In the genomic region with DNA sequence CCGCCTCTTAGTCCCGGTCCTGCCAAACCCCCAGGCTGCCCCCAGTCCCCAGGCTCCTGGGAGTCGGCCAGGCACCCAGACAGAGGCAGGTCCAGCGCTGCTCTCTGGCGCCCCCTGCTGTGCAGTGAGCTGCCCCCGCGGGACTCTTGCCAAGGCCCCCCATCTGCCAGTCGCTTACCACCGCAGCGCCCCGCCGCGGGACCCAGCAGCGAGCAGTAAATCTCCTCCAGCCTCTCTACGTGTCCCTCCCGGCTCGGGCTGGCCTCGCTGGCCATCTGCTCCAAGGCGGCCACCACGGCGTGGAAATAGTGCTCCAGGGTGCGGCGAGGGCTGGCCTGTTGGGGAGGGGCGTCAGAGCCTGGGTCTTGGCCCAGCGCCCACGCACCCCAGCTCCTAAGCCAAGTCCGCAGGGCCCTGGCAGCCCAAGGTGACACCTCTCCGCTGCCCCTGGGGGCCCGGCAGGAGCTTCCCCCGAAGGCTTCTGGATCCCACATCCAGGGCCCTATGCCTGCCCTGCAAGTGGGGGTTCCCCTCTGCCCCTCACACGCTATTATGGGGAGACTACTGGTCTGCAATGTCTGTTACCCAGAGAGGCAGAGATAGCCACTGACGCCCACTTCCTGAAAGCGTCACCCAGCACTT, we compare ENCODE assay signal across 9 cellular contexts. TPM values are rescaled to one million over a fixed set of nuclear protein-coding genes. Genes with fewer than 3 reads are reported as not detected.
DNase-seq lines count a peak whose midpoint lies in the region; ATAC-seq and TF ChIP-seq lines count a peak whose summit lies in the region.
"Had no signal": no experiment of that assay in that cellular context is flagged by ENCODE, and none has a peak within 500 bp of the region (broad histone marks: within the 10 kb centered on the region; RNA-seq: fewer than 3 reads in every experiment).

No MANE protein-coding gene starts in this region.

- peak in 2 of 3 experiments; percentile 8 to 17 for TF ChIP-seq CTCF in esophagus muscularis mucosa (IDR thresholded peaks at IDR 0.05)

- 56% methylated on average over 27 of the region's 33 CpGs for WGBS in esophagus muscularis mucosa

- peaks cover 0 to 3% (median 0%) of the 10 kb centered on the region in 4 donors for H3K36me3 ChIP-seq in esophagus muscularis mucosa

- intact Hi-C loops in esophagus muscularis mucosa (cut with DNase I), result no loop called here

- no peaks in the 10 kb centered on the region for H3K4me1 ChIP-seq in esophagus muscularis mucosa

- no peaks in the 10 kb centered on the region for H3K9me3 ChIP-seq in esophagus muscularis mucosa

- H3K27me3 ChIP-seq in esophagus muscularis mucosa, result peaks cover 0 to 76% (median 4%) of the 10 kb centered on the region in 4 donors

- ATAC-seq in SK-N-SH treated with all-trans-retinoic acid at 6 μM for 48 hours (peak; percentile 48), GM19395 (IDR thresholded peaks at IDR 0.05; ENCODE audit: unreplicated experiment) (no peak), HG03469 (IDR thresholded peaks at IDR 0.05; ENCODE audit: unreplicated experiment) (no peak)

- peak; percentile 17 for DNase-seq in DMS53 (lab: John Stamatoyannopoulos, UW)
- DNase-seq in DMS53 treated with DMSO at 0.1 percent for 48 hours (lab: John Stamatoyannopoulos, UW; ENCODE audit: unreplicated experiment), result no peak
- peak; percentile 57 for DNase-seq in esophagus muscularis mucosa (ENCODE audit: extremely low spot score)
- peak; percentile 26 to 52 for DNase-seq in stimulated activated CD4-positive, alpha-beta T cell treated with anti-CD3 and anti-CD28 coated beads, Interleukin-4, amount 100 ng/mL, for 48 hours (ENCODE audit: low read depth in 2 of 2)
- DNase-seq in dermis blood vessel endothelial cell, result no peak

- H3K4me3 ChIP-seq in esophagus muscularis mucosa, result no peak overlapping the region

- TF ChIP-seq POLR2A in esophagus muscularis mucosa (IDR thresholded peaks at IDR 0.05; ENCODE audit: low read depth), result no peak

- no peak overlapping the region for H3K27ac ChIP-seq in esophagus muscularis mucosa (replicated peaks in 1 of 4)

- TF ChIP-seq EP300 in esophagus muscularis mucosa (IDR thresholded peaks at IDR 0.05), result no peak

TF ChIP-seq in SK-N-SH treated with all-trans-retinoic acid at 6 μM for 48 hours, 23 proteins besides CTCF, POLR2A, EP300 and RAD21:
- TF ChIP-seq, protein P1, sequence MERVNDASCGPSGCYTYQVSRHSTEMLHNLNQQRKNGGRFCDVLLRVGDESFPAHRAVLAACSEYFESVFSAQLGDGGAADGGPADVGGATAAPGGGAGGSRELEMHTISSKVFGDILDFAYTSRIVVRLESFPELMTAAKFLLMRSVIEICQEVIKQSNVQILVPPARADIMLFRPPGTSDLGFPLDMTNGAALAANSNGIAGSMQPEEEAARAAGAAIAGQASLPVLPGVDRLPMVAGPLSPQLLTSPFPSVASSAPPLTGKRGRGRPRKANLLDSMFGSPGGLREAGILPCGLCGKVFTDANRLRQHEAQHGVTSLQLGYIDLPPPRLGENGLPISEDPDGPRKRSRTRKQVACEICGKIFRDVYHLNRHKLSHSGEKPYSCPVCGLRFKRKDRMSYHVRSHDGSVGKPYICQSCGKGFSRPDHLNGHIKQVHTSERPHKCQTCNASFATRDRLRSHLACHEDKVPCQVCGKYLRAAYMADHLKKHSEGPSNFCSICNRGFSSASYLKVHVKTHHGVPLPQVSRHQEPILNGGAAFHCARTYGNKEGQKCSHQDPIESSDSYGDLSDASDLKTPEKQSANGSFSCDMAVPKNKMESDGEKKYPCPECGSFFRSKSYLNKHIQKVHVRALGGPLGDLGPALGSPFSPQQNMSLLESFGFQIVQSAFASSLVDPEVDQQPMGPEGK (CRISPR knock-in tag; IDR thresholded peaks at IDR 0.05; ENCODE audit: borderline replicate concordance), result peak; percentile 75; the same call in 1 of the 2 replicates
- TF ChIP-seq, protein P2, sequence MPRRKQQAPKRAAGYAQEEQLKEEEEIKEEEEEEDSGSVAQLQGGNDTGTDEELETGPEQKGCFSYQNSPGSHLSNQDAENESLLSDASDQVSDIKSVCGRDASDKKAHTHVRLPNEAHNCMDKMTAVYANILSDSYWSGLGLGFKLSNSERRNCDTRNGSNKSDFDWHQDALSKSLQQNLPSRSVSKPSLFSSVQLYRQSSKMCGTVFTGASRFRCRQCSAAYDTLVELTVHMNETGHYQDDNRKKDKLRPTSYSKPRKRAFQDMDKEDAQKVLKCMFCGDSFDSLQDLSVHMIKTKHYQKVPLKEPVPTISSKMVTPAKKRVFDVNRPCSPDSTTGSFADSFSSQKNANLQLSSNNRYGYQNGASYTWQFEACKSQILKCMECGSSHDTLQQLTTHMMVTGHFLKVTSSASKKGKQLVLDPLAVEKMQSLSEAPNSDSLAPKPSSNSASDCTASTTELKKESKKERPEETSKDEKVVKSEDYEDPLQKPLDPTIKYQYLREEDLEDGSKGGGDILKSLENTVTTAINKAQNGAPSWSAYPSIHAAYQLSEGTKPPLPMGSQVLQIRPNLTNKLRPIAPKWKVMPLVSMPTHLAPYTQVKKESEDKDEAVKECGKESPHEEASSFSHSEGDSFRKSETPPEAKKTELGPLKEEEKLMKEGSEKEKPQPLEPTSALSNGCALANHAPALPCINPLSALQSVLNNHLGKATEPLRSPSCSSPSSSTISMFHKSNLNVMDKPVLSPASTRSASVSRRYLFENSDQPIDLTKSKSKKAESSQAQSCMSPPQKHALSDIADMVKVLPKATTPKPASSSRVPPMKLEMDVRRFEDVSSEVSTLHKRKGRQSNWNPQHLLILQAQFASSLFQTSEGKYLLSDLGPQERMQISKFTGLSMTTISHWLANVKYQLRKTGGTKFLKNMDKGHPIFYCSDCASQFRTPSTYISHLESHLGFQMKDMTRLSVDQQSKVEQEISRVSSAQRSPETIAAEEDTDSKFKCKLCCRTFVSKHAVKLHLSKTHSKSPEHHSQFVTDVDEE (CRISPR knock-in tag; IDR thresholded peaks at IDR 0.05), result no peak

RNA-seq across cellular contexts. Expression of a gene that starts 33.7 kb away (rescaled TPM):
- total RNA-seq in esophagus muscularis mucosa (under 1 TPM in 2 of 4 donors, not detected in 2; 0.17 to 0.33 TPM), dermis blood vessel endothelial cell (not detected in 2 replicates)
- total RNA-seq: M059J had no signal

RNA-seq across cellular contexts. Expression of a gene that starts 34.6 kb away (rescaled TPM):
- total RNA-seq in esophagus muscularis mucosa (1 to 10 TPM in 3 of 4 donors, under 1 TPM in 1; 0.52 to 3.3 (median 1.8) TPM), dermis blood vessel endothelial cell (not detected in 2 replicates)
- total RNA-seq: M059J had no signal

Comparison
In these comparisons a context has a peak if more than half of its experiments do, and no peak if none do; other contexts are left out.
1. DNase-seq: peak in DMS53 (single experiment), esophagus muscularis mucosa (single experiment) and stimulated activated CD4-positive, alpha-beta T cell treated with anti-CD3 and anti-CD28 coated beads, Interleukin-4, amount 100 ng/mL, for 48 hours (2 of 2); none in DMS53 treated with DMSO at 0.1 percent for 48 hours (single experiment) and dermis blood vessel endothelial cell (single experiment).